ENCODE assay signal across 20 cellular contexts in genomic region chr1:3442901-3443300, GRCh38. TPM values are rescaled to one million over a fixed set of nuclear protein-coding genes. Genes with fewer than 3 reads are reported as not detected.
DNase-seq lines count a peak whose midpoint lies in the region; TF ChIP-seq lines count a peak whose summit lies in the region.
"Had no signal": no experiment of that assay in that cellular context is flagged by ENCODE, and none has a peak within 500 bp of the region (broad histone marks: within the 10 kb centered on the region; RNA-seq: fewer than 3 reads in every experiment).

No MANE protein-coding gene starts in this region.

- no peak for DNase-seq in caudate nucleus (lab: John Stamatoyannopoulos, UW)
- DNase-seq in neural crest cell (ENCODE audit: low read depth, low spot score) = no peak
- DNase-seq in activated CD4-positive, alpha-beta T cell treated with anti-CD3 and anti-CD28 coated beads, Interleukin-2, amount 50 U/mL, for 1 hour = no peak
- no peak for DNase-seq in activated CD4-positive, alpha-beta T cell treated with anti-CD3 and anti-CD28 coated beads for 1 hour
- DNase-seq in NCI-H2171 treated with DMSO at 0.1 percent for 48 hours (lab: John Stamatoyannopoulos, UW) = no peak
- DNase-seq: ACHN; BE2C; C1 segment of cervical spinal cord; CD4-positive, CD25-positive, alpha-beta regulatory T cell; CD8-positive, alpha-beta memory T cell; COR-L47; DMS 273 treated with DMSO at 0.1 percent for 48 hours; DMS53; DND-41; EL; GM23248 had no signal

- H3K27ac ChIP-seq in caudate nucleus (ENCODE audit: low read depth, low read length) = peak overlapping the region; percentile 97
- H3K27ac ChIP-seq in cingulate gyrus (ENCODE audit: low read depth, low read length) = peak overlapping the region; percentile 25
- peak overlapping the region; percentile 97 for H3K27ac ChIP-seq in temporal lobe (ENCODE audit: low read depth, low read length)
- H3K27ac ChIP-seq: GM23248, HL-60 had no signal

- peaks cover 5% of the 10 kb centered on the region for H3K9me3 Mint-ChIP-seq in neural crest cell

- H3K4me1 Mint-ChIP-seq in neural crest cell = peaks cover 61% of the 10 kb centered on the region
- H3K4me1 Mint-ChIP-seq: CD4-positive, CD25-positive, alpha-beta regulatory T cell; CD8-positive, alpha-beta memory T cell had no signal

- H3K27ac Mint-ChIP-seq in neural crest cell (ENCODE audit: unreplicated experiment) = peak overlapping the region; percentile 35
- H3K27ac Mint-ChIP-seq: CD4-positive, CD25-positive, alpha-beta regulatory T cell; CD8-positive, alpha-beta memory T cell had no signal

- no peaks in the 10 kb centered on the region for H3K27me3 Mint-ChIP-seq in neural crest cell (ENCODE audit: low read depth)

- TF ChIP-seq CTCF in neural crest cell (conservative IDR thresholded peaks at IDR 0.05) = no peak

- no peaks in the 10 kb centered on the region for H3K36me3 Mint-ChIP-seq in neural crest cell (ENCODE audit: low read depth)
- H3K36me3 Mint-ChIP-seq: CD4-positive, CD25-positive, alpha-beta regulatory T cell; CD8-positive, alpha-beta memory T cell had no signal

- no peak overlapping the region for H3K4me3 Mint-ChIP-seq in neural crest cell
- H3K4me3 Mint-ChIP-seq: CD4-positive, CD25-positive, alpha-beta regulatory T cell; CD8-positive, alpha-beta memory T cell had no signal

RNA-seq across cellular contexts. Expression of gene ARHGEF16, which starts 11.6 kb away (rescaled TPM):
- total RNA-seq in neural crest cell (11.3 and 12.2 TPM in 2 replicates), temporal lobe (0.25 TPM)
- total RNA-seq: CD4-positive, CD25-positive, alpha-beta regulatory T cell; CD8-positive, alpha-beta memory T cell; GM12878; GM23248 had no signal

Comparison
In these comparisons a context has a peak if more than half of its experiments do, and no peak if none do; other contexts are left out.
1. H3K27ac ChIP-seq: peak in every context shown above with its lines; median percentile 97 in caudate nucleus; 97 in temporal lobe; 25 in cingulate gyrus.